ENCODE assay signal across 9 cellular contexts in the genomic region with DNA sequence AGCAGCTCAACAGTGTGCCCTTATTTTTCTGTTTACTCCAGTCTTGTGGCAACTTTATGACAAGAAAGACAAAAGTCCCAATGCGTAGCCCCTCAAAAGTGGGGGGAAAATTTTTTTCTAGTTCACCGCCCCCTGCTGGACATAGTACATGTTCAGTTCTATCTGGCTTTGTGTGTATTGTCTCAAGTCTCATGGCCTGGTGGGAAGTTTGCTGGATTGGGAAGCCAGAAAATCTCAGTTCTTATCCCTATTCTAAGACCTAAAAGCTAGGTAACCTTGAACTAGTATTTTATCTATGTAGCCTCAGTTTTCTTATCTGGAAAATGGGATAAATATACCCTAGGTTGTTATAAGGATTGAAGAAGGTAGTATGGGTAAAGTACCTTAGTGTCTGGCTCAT. TPM values are rescaled to one million over a fixed set of nuclear protein-coding genes. Genes with fewer than 3 reads are reported as not detected.
DNase-seq lines count a peak whose midpoint lies in the region; ATAC-seq and TF ChIP-seq lines count a peak whose summit lies in the region.
"Had no signal": no experiment of that assay in that cellular context is flagged by ENCODE, and none has a peak within 500 bp of the region (broad histone marks: within the 10 kb centered on the region; RNA-seq: fewer than 3 reads in every experiment).

No MANE protein-coding gene starts in this region.

- H3K36me3 Mint-ChIP-seq in CD4-positive, alpha-beta memory T cell, result peaks cover 55 to 62% of the 10 kb centered on the region in 2 donors
- peaks cover 30% of the 10 kb centered on the region for H3K36me3 Mint-ChIP-seq in mesothelial cell of epicardium

- TF ChIP-seq POLR2A in stomach (IDR thresholded peaks at IDR 0.05), result no peak

- intact Hi-C loops in CD4-positive, alpha-beta memory T cell (cut with micrococcal nuclease), result no loop called here
- intact Hi-C loops in stomach (cut with DNase I; ENCODE audit: low total_unique reads), result no loop called here

- H3K79me2 ChIP-seq in Karpas-422 (ENCODE audit: low read length), result peaks cover 41% of the 10 kb centered on the region

- CTCF ChIA-PET in CD4-positive, alpha-beta memory T cell (lab: Charles Lee; ENCODE audit: partially characterized antibody), result interaction anchor here (0.8 to 4.0 kb wide), 21 partner anchors 8 to 131 kb away, joined by 3 to 20 read pairs (median 5); no protein-coding TSS in a partner anchor

- no peaks in the 10 kb centered on the region for H3K9me3 ChIP-seq in CD4-positive, alpha-beta memory T cell (ENCODE audit: control insufficient read depth in 1 of 2, low read length in 2 of 2)
- H3K9me3 ChIP-seq in Karpas-422 (ENCODE audit: low read length) (no peaks in the 10 kb centered on the region), stomach (no peaks in the 10 kb centered on the region)

- no peak for TF ChIP-seq EP300 in stomach (IDR thresholded peaks at IDR 0.05)

- no peaks in the 10 kb centered on the region for H3K9me3 Mint-ChIP-seq in CD4-positive, alpha-beta memory T cell
- no peaks in the 10 kb centered on the region for H3K9me3 Mint-ChIP-seq in mesothelial cell of epicardium

- no peaks in the 10 kb centered on the region for H3K9me2 ChIP-seq in Karpas-422 (replicated peaks; ENCODE audit: insufficient read depth, low read length)

- H3K4me3 Mint-ChIP-seq in CD4-positive, alpha-beta memory T cell, result no peak overlapping the region
- no peak overlapping the region for H3K4me3 Mint-ChIP-seq in mesothelial cell of epicardium

- 84 to 94% (median 91%) methylated on average over 2 of the region's 2 CpGs for WGBS in stomach, 5 donors

- no peaks in the 10 kb centered on the region for H3K27me3 Mint-ChIP-seq in CD4-positive, alpha-beta memory T cell
- H3K27me3 Mint-ChIP-seq in mesothelial cell of epicardium (ENCODE audit: low read depth), result no peaks in the 10 kb centered on the region

- H3K36me3 ChIP-seq in CD4-positive, alpha-beta memory T cell (ENCODE audit: insufficient read depth, low read length), result peaks cover 44% of the 10 kb centered on the region
- H3K36me3 ChIP-seq in Karpas-422 (ENCODE audit: insufficient read depth, low read length) (peaks cover 42% of the 10 kb centered on the region; the same call in 1 of the 2 replicates), stomach (peaks cover 23 to 84% (median 77%) of the 10 kb centered on the region in 4 donors)

- no peak overlapping the region for H3K4me2 ChIP-seq in Karpas-422 (ENCODE audit: low read depth, low read length, poor library complexity, severe bottlenecking)

- H4K20me1 ChIP-seq in Karpas-422 (ENCODE audit: insufficient read depth, low read depth, low read length), result no peaks in the 10 kb centered on the region

- peaks cover 2 to 11% (median 5%) of the 10 kb centered on the region in 4 donors for H3K4me1 Mint-ChIP-seq in CD4-positive, alpha-beta memory T cell
- H3K4me1 Mint-ChIP-seq in mesothelial cell of epicardium, result peaks cover 19% of the 10 kb centered on the region

- H3K9ac ChIP-seq in Karpas-422 (ENCODE audit: low read length), result no peak overlapping the region

- H3K4me3 ChIP-seq in CD4-positive, alpha-beta memory T cell (ENCODE audit: low read length in 2 of 2), result no peak overlapping the region
- H3K4me3 ChIP-seq in Karpas-422 (ENCODE audit: low read length) (no peak overlapping the region), stomach (no peak overlapping the region)

- peak in 4 of 5 donors; percentile 20 to 26 (median 23) for DNase-seq in CD4-positive, alpha-beta memory T cell
- DNase-seq in Karpas-422 (peak; percentile 69), mesothelial cell of epicardium (ENCODE audit: low spot score in 2 of 2, unreplicated experiment in 2 of 2) (no peak), stomach (no peak), NCI-H510A (lab: John Stamatoyannopoulos, UW) (no peak)
- peak; percentile 10 for DNase-seq in activated naive CD8-positive, alpha-beta T cell treated with anti-CD3 and anti-CD28 coated beads, Interleukin-2, amount 50 U/mL, for 16 hours (ENCODE audit: low read depth, low spot score)
- DNase-seq: NCI-H2081 treated with DMSO at 0.1 percent for 48 hours had no signal

- no peak overlapping the region for H2AFZ ChIP-seq in Karpas-422 (ENCODE audit: low read length)

- TF ChIP-seq CTCF in mesothelial cell of epicardium (IDR thresholded peaks at IDR 0.05; ENCODE audit: unreplicated experiment), result peak; percentile 72
- TF ChIP-seq CTCF in stomach (IDR thresholded peaks at IDR 0.05), result peak in 3 of 7 experiments; percentile 9 to 42 (median 29)

- peak overlapping the region in 5 of 7 donors; percentile 4 to 78 (median 50) for H3K27ac Mint-ChIP-seq in CD4-positive, alpha-beta memory T cell
- H3K27ac Mint-ChIP-seq in mesothelial cell of epicardium, result no peak overlapping the region

- POLR2A ChIA-PET in CD4-positive, alpha-beta memory T cell (lab: Charles Lee; ENCODE audit: partially characterized antibody), result interaction anchor here (0.7 to 1.8 kb wide), 4 partner anchors 26 to 255 kb away, joined by 3 to 5 read pairs (median 4); no protein-coding TSS in a partner anchor

- no peak overlapping the region for H3K27ac ChIP-seq in CD4-positive, alpha-beta memory T cell (ENCODE audit: low read depth, low read length)
- H3K27ac ChIP-seq in Karpas-422 (ENCODE audit: low read length) (peak overlapping the region; percentile 11; the same call in 1 of the 2 replicates), stomach (no peak overlapping the region)

- ATAC-seq in GM21786 (IDR thresholded peaks at IDR 0.05; ENCODE audit: unreplicated experiment) (no peak), HG03521 (IDR thresholded peaks at IDR 0.05; ENCODE audit: unreplicated experiment) (no peak)

- peaks cover 7% of the 10 kb centered on the region for H3K4me1 ChIP-seq in CD4-positive, alpha-beta memory T cell (ENCODE audit: insufficient read depth, low read length)
- H3K4me1 ChIP-seq in Karpas-422 (ENCODE audit: low read length) (peaks cover 38% of the 10 kb centered on the region), stomach (peaks cover 0 to 21% (median 13%) of the 10 kb centered on the region in 4 donors)

- H3K27me3 ChIP-seq in CD4-positive, alpha-beta memory T cell (ENCODE audit: insufficient read depth, low read length), result no peaks in the 10 kb centered on the region
- H3K27me3 ChIP-seq in Karpas-422 (ENCODE audit: low read length) (no peaks in the 10 kb centered on the region), stomach (no peaks in the 10 kb centered on the region)

RNA-seq across cellular contexts. Expression of a gene that starts 55.8 kb away (rescaled TPM):
- 100 to 1,000 TPM; 201 to 210 TPM for total RNA-seq in CD4-positive, alpha-beta memory T cell
- polyA plus RNA-seq in CD4-positive, alpha-beta memory T cell, result 100 to 1,000 TPM; 233 to 306 TPM
- not detected in 2 replicates for total RNA-seq in Karpas-422 (2014; rRNA removed; shearing (Covaris generic); ENCODE audit: low replicate concordance)
- total RNA-seq in mesothelial cell of epicardium, result 9.1 to 10.0 TPM (median 9.9 TPM) in 3 replicates
- 10 to 100 TPM in 4 of 5 donors, not detected in 1; 10.6 to 73.7 (median 39.8) TPM for total RNA-seq in stomach
- 10 to 100 TPM; 13.3 to 17.6 (median 15.7) TPM for polyA plus RNA-seq in stomach

RNA-seq across cellular contexts. Expression of a gene that starts 56.9 kb away (rescaled TPM):
- total RNA-seq in CD4-positive, alpha-beta memory T cell, result 10 to 100 TPM; 20.6 TPM
- 1 to 10 TPM; 3.1 to 8.4 TPM for polyA plus RNA-seq in CD4-positive, alpha-beta memory T cell
- total RNA-seq in Karpas-422 (2014; rRNA removed; shearing (Covaris generic); ENCODE audit: low replicate concordance), result 29.7 and 31.4 TPM in 2 replicates
- 26.9 to 27.9 TPM (median 27.3 TPM) in 3 replicates for total RNA-seq in mesothelial cell of epicardium
- 10 to 100 TPM in 4 of 5 donors, 1 to 10 TPM in 1; 4.9 to 19.8 (median 14.8) TPM for total RNA-seq in stomach
- 1 to 10 TPM; 5.4 to 9.3 (median 5.7) TPM for polyA plus RNA-seq in stomach

Comparison
In these comparisons a context has a peak if more than half of its experiments do, and no peak if none do; other contexts are left out.
1. DNase-seq: peak in CD4-positive, alpha-beta memory T cell (4 of 5), Karpas-422 (single experiment) and activated naive CD8-positive, alpha-beta T cell treated with anti-CD3 and anti-CD28 coated beads, Interleukin-2, amount 50 U/mL, for 16 hours (single experiment); none in mesothelial cell of epicardium (0 of 2), stomach (single experiment) and NCI-H510A (single experiment).